Comparison of ENCODE assay signal across 16 cellular contexts in the genomic region with DNA sequence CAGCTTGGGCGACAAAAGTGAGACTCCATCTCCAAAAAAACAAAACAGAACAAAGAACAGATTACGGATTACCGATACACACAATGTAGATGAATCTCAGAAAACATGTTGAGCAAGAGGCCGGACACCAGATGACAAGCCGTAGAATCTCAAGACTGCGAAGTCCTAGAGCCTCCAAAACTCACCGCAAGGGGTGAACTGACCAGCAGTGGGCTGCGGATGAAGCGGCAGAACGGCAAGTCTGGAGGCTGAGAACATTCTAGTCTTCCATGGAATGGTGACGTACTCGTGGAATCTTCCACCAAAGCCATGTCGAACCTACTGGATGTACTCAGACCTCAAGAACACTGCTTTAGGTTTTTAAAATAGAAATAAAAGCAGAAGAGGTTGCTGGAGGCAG.
"Had no signal": no experiment of that assay in that cellular context is flagged by ENCODE, and none has a peak within 500 bp of the region (broad histone marks: within the 10 kb centered on the region; RNA-seq: fewer than 3 reads in every experiment).

No MANE protein-coding gene starts in this region.

- DNase-seq: activated CD4-positive, alpha-beta T cell treated with anti-CD3 and anti-CD28 coated beads, Interleukin-2, amount 50 U/mL, for 1 hour; activated naive CD4-positive, alpha-beta T cell treated with anti-CD3 and anti-CD28 coated beads, Interleukin-2, amount 10 ng/mL, durations not matched to agents 7 days and 5 days; effector CD8-positive, alpha-beta T cell; heart right ventricle; immature natural killer cell; midbrain; SHP77 treated with DMSO at 0.1 percent for 48 hours; stimulated activated naive CD4-positive, alpha-beta T cell had no signal

- H3K4me3 Mint-ChIP-seq: activated naive CD4-positive, alpha-beta T cell treated with anti-CD3 and anti-CD28 coated beads, Interleukin-2, amount 10 ng/mL, durations not matched to agents 7 days and 5 days; activated T-helper 17 cell treated with anti-CD3 and anti-CD28 coated beads, Interleukin-2, amount 50 U/mL, for 72 hours; dendritic cell treated with granulocyte-macrophage colony-stimulating factor and Interleukin-4, amounts not matched to agents 40 ng/mL and 50 ng/mL, for 4 days; immature natural killer cell; T-cell had no signal

- H3K36me3 ChIP-seq: esophagus muscularis mucosa, gastroesophageal sphincter, heart right ventricle, pancreas, spleen, tibial artery had no signal

- H3K9me3 ChIP-seq: esophagus muscularis mucosa, gastroesophageal sphincter, heart right ventricle, pancreas, spleen, tibial artery had no signal

- H3K27ac Mint-ChIP-seq: activated naive CD4-positive, alpha-beta T cell treated with anti-CD3 and anti-CD28 coated beads, Interleukin-2, amount 10 ng/mL, durations not matched to agents 7 days and 5 days; activated T-helper 17 cell treated with anti-CD3 and anti-CD28 coated beads, Interleukin-2, amount 50 U/mL, for 72 hours; dendritic cell treated with granulocyte-macrophage colony-stimulating factor and Interleukin-4, amounts not matched to agents 40 ng/mL and 50 ng/mL, for 4 days; immature natural killer cell; T-cell had no signal

- H3K4me1 Mint-ChIP-seq: activated naive CD4-positive, alpha-beta T cell treated with anti-CD3 and anti-CD28 coated beads, Interleukin-2, amount 10 ng/mL, durations not matched to agents 7 days and 5 days; activated T-helper 17 cell treated with anti-CD3 and anti-CD28 coated beads, Interleukin-2, amount 50 U/mL, for 72 hours; immature natural killer cell had no signal

- H3K27ac ChIP-seq: esophagus muscularis mucosa, heart right ventricle, pancreas, spleen, tibial artery had no signal

- H3K4me3 ChIP-seq: esophagus muscularis mucosa, gastroesophageal sphincter, heart right ventricle, pancreas, spleen, tibial artery had no signal

- H3K36me3 Mint-ChIP-seq: activated naive CD4-positive, alpha-beta T cell treated with anti-CD3 and anti-CD28 coated beads, Interleukin-2, amount 10 ng/mL, durations not matched to agents 7 days and 5 days; immature natural killer cell; T-cell had no signal

- H3K9me3 Mint-ChIP-seq: activated naive CD4-positive, alpha-beta T cell treated with anti-CD3 and anti-CD28 coated beads, Interleukin-2, amount 10 ng/mL, durations not matched to agents 7 days and 5 days; activated T-helper 17 cell treated with anti-CD3 and anti-CD28 coated beads, Interleukin-2, amount 50 U/mL, for 72 hours; dendritic cell treated with granulocyte-macrophage colony-stimulating factor and Interleukin-4, amounts not matched to agents 40 ng/mL and 50 ng/mL, for 4 days; immature natural killer cell; T-cell had no signal

- H3K27me3 ChIP-seq: esophagus muscularis mucosa, gastroesophageal sphincter, pancreas had no signal

- H3K4me1 ChIP-seq: pancreas had no signal
